In the genomic region with DNA sequence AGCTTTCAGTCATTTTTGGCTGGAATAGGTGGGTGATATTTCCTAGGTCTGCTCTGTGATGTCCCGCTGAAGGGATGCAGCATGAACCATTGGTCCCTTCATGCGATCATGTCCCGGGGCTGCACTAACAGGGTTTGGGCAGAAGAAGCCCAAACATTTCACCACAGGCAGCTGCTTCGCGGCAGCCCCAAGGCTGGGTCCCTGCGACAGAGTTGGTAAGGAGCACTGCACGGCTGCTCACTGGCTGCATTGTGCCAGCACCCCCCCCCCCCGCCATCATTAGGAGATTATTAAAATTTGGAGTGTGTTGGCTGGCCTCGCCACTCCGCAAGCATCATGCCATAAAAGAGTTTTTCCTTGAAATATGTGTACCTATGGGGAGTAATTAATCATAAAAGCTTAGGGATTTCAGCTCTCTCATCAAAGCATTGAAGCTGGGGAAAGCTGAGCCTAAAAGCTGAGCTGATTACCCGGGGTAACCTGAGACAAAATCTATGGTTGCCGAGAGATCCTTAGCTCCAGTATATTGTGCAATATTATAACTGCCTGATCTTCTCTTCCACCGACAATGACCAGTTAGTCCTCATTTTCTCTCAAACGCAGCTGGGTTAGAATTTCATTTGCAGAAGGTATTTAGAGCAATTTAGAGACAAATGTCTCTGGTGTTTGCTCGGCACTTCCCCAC, we compare ENCODE assay signal across 17 cellular contexts.
DNase-seq lines count a peak whose midpoint lies in the region; ATAC-seq, FAIRE-seq and TF ChIP-seq lines count a peak whose summit lies in the region.
"Had no signal": no experiment of that assay in that cellular context is flagged by ENCODE, and none has a peak within 500 bp of the region (broad histone marks: within the 10 kb centered on the region; RNA-seq: fewer than 3 reads in every experiment).

No MANE protein-coding gene starts in this region.

- POLR2A ChIA-PET in K562 (lab: Yijun Ruan, JAX): interaction anchor here (0.6 to 3.6 kb wide), 7 partner anchors 9 to 293 kb away, joined by 3 to 15 read pairs (median 4); no protein-coding TSS in a partner anchor

- H3K4me2 ChIP-seq in K562 (ENCODE audit: insufficient read depth, low read length): no peak overlapping the region

- FAIRE-seq in K562 (lab: Jason Lieb, UNC): no peak

- no peak overlapping the region for H2AFZ ChIP-seq in K562 (ENCODE audit: low read depth, low read length)

- TF ChIP-seq RAD21 in K562 (CRISPR knock-in tag; conservative IDR thresholded peaks at IDR 0.05 in 1 of 2, IDR thresholded peaks at IDR 0.05 in 1 of 2): no peak

- peaks cover 8 to 12% of the 10 kb centered on the region in 2 experiments; a peak in 4 of 5 replicates for H3K4me1 ChIP-seq in K562 (replicated peaks in 1 of 2; ENCODE audit: control insufficient read depth in 2 of 2, insufficient read depth in 2 of 2, low read length in 2 of 2)
- no peaks in the 10 kb centered on the region for H3K4me1 ChIP-seq in prostate gland (replicated peaks)
- H3K4me1 ChIP-seq: Peyer's patch had no signal

- TF ChIP-seq EP300 in K562 (IDR thresholded peaks at IDR 0.05; ENCODE audit: low read length): no peak

- H3K36me3 ChIP-seq in K562 (ENCODE audit: control insufficient read depth, insufficient read depth, low read length): peaks cover 48% of the 10 kb centered on the region
- H3K36me3 ChIP-seq in prostate gland: no peaks in the 10 kb centered on the region

- WGBS in K562 (ENCODE audit: insufficient coverage, low coverage, missing lambda C conversion rate): 93% methylated on average over 15 of the region's 15 CpGs
- WGBS in prostate gland: 75% methylated on average over 15 of the region's 15 CpGs

- CTCF ChIA-PET in K562 (lab: Yijun Ruan, JAX; ENCODE audit: low intra/inter-chr PET ratio): no interaction called here

- no peaks in the 10 kb centered on the region for H3K9me1 ChIP-seq in K562 (ENCODE audit: control insufficient read depth, insufficient read depth, low read length)

- peak; percentile 79 for DNase-seq in D341Med (ENCODE audit: low spot score)
- DNase-seq in NCI-H1092 treated with DMSO at 0.1 percent for 48 hours (lab: John Stamatoyannopoulos, UW): peak; percentile 99
- peak; percentile 63 for DNase-seq in NCI-H2196 (lab: John Stamatoyannopoulos, UW; ENCODE audit: unreplicated experiment)
- no peak for DNase-seq in K562 (ENCODE audit: extremely low read depth in 1 of 4, low spot score in 3 of 4)
- DNase-seq in KG1 (lab: John Stamatoyannopoulos, UW): no peak
- no peak for DNase-seq in prostate gland (ENCODE audit: low spot score)
- DNase-seq in midbrain (lab: John Stamatoyannopoulos, UW): no peak
- DNase-seq: activated CD4-positive, alpha-beta memory T cell treated with anti-CD3 and anti-CD28 coated beads, Interleukin-2, amount 10 ng/mL, durations not matched to agents 7 days and 5 days; activated naive CD8-positive, alpha-beta T cell treated with anti-CD3 and anti-CD28 coated beads, Interleukin-2, amount 50 U/mL, for 24 hours; CD8-positive, alpha-beta memory T cell; central memory CD4-positive, alpha-beta T cell; GF-D8; NCI-H446 treated with DMSO at 0.1 percent for 48 hours; Peyer's patch; SW 1271 had no signal

- H3K9me3 ChIP-seq in K562 (replicated peaks; ENCODE audit: control insufficient read depth, insufficient read depth, low read depth, low read length): no peaks in the 10 kb centered on the region
- no peaks in the 10 kb centered on the region for H3K9me3 ChIP-seq in prostate gland
- H3K9me3 ChIP-seq: Peyer's patch had no signal

- ATAC-seq in K562 (no peak), HG02970 (IDR thresholded peaks at IDR 0.05; ENCODE audit: low FRiP score, unreplicated experiment) (no peak)
- ATAC-seq: activated naive CD8-positive, alpha-beta T cell treated with anti-CD3 and anti-CD28 coated beads, Interleukin-2, amount 50 U/mL, for 24 hours had no signal

- H3K4me3 ChIP-seq in K562: no peak overlapping the region
- no peak overlapping the region for H3K4me3 ChIP-seq in prostate gland
- H3K4me3 ChIP-seq: Peyer's patch had no signal

- TF ChIP-seq CTCF in K562 (IDR thresholded peaks at IDR 0.05 in 2 of 3, conservative IDR thresholded peaks at IDR 0.05 in 1 of 3; ENCODE audit: insufficient read depth in 2 of 3, low read depth in 1 of 3, low read length in 3 of 3) (no peak), prostate gland (IDR thresholded peaks at IDR 0.05) (no peak)

- H3K27me3 ChIP-seq in K562 (ENCODE audit: control insufficient read depth in 2 of 2, insufficient read depth in 2 of 2, low read length in 2 of 2) (no peaks in the 10 kb centered on the region), prostate gland (replicated peaks; ENCODE audit: insufficient read depth) (no peaks in the 10 kb centered on the region)
- H3K27me3 ChIP-seq: Peyer's patch had no signal

- in situ Hi-C loops in K562 (cut with MboI): no loop called here

- BruUV-seq in K562 (replicated peaks; lab: Mats Ljungman, UMichigan): no TSS peak

- H4K20me1 ChIP-seq in K562 (replicated peaks; ENCODE audit: control insufficient read depth, insufficient read depth, low read length): peaks cover 6% of the 10 kb centered on the region; the same call in 1 of the 2 replicates

- H3K27ac ChIP-seq in K562 (ENCODE audit: extremely low read depth, low read depth, low read length) (no peak overlapping the region), prostate gland (no peak overlapping the region)
- H3K27ac ChIP-seq: Peyer's patch, VCaP had no signal

- TF ChIP-seq POLR2A in K562 (conservative IDR thresholded peaks at IDR 0.05) (no peak), prostate gland (IDR thresholded peaks at IDR 0.05) (no peak)

- intact Hi-C loops in K562 (cut with micrococcal nuclease) (no loop called here), prostate gland (cut with DNase I) (loop anchor here (5.0 kb wide), 1 partner anchor 85 kb away; no protein-coding TSS in a partner anchor)

- peaks cover 18% of the 10 kb centered on the region for H3K79me2 ChIP-seq in K562 (ENCODE audit: control insufficient read depth, insufficient read depth, low read length)

- no peak overlapping the region for H3K9ac ChIP-seq in K562 (ENCODE audit: insufficient read depth in 1 of 2, low read depth in 2 of 2, low read length in 2 of 2)

TF ChIP-seq in K562, 482 proteins besides CTCF, POLR2A, EP300 and RAD21:
- TF ChIP-seq CEBPB (tag; IDR thresholded peaks at IDR 0.05): peak; percentile 87
- no peak for TF ChIP-seq SMARCB1 (IDR thresholded peaks at IDR 0.05; ENCODE audit: insufficient read length, low read depth)
- no peak for TF ChIP-seq CEBPG (CRISPR knock-in tag; IDR thresholded peaks at IDR 0.05)
- TF ChIP-seq CEBPG (tag; conservative IDR thresholded peaks at IDR 0.05 in 1 of 2, IDR thresholded peaks at IDR 0.05 in 1 of 2): peak; percentile 47 to 60; a peak in 3 of 4 replicates
TF ChIP-seq in K562: peak in this region for 2.

Comparison
In these comparisons a context has a peak if more than half of its experiments do, and no peak if none do; other contexts are left out.
1. DNase-seq: peak in D341Med (single experiment), NCI-H1092 treated with DMSO at 0.1 percent for 48 hours (single experiment) and NCI-H2196 (single experiment); none in K562 (0 of 4), KG1 (single experiment), prostate gland (single experiment) and midbrain (single experiment).